In the genomic region with DNA sequence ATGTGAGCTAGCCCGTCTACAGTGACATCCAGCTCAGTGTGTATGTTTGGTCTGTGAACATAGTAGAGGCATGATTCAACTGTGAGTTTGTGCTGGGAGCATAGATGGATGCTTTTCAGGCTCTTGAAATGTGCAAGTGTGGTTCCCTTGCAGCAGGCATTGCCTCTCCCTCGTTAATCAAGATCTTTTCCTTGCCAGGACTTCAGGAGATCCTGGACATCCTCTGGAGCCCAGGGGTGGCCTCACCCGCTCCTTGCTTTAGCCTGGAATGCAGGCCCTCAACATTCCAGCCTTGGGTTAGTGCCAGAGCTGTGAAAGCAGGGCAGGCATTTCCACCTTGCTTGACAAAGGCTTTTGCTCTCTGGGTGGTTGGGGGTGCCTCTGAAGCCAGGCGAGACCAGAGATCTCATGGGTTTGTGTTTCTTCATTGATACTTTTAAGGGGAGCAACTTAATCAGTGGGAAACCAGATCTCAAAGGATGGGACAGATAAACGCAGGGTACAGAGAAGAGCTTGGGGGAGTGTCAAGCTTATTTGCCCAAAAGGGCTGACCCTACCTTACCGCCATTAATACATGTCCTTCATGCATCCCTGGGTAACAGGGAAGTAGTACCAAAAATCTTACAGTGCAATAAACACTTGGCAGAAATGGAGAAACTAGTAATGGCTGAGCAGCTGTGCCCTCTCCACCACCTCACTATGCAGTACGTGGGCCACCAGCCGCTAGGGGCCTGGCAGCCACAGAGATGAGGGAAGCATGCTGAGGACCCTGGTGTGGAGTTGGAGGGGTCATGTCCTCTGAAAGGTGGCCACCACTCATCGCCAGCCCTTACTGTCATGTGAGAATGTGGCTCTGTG, we compare ENCODE assay signal across 8 cellular contexts.
A peak's percentile ranks its signal among the peaks of the same experiment; 100 is the strongest.
DNase-seq lines count a peak whose midpoint lies in the region; ATAC-seq and TF ChIP-seq lines count a peak whose summit lies in the region.

No MANE protein-coding gene starts in this region.

- H3K4me2 ChIP-seq in H9 (ENCODE audit: insufficient read depth, insufficient read length, low read length) (no peak overlapping the region), mesendoderm (ENCODE audit: low read length) (no peak overlapping the region), MM.1S (ENCODE audit: low read depth, low read length) (no peak overlapping the region)

- H2BK12ac ChIP-seq in H9 (ENCODE audit: insufficient read length, low read depth, low read length), result peak overlapping the region; percentile 47

- H2BK20ac ChIP-seq in H9 (ENCODE audit: low read depth, low read length, poor library complexity, severe bottlenecking), result no peak overlapping the region

- H2AFZ ChIP-seq in H9 (ENCODE audit: low read length) (no peak overlapping the region), MM.1S (ENCODE audit: low read length) (no peak overlapping the region)

- DNase-seq in AG20443 (ENCODE audit: low spot score) (peak; percentile 58), H9 (peak; percentile 65), astrocyte of the spinal cord (ENCODE audit: low read depth, low spot score) (peak; percentile 58), mesendoderm (peak; percentile 90), superior temporal gyrus (ENCODE audit: extremely low spot score) (no peak), MM.1S (no peak), COLO829 (ENCODE audit: low spot score) (no peak)

- peak overlapping the region; percentile 10 to 95 (median 76); a peak in 5 of 7 replicates for H3K27ac Mint-ChIP-seq in H9

- H3K4me1 Mint-ChIP-seq in H9, result peaks cover 50 to 55% of the 10 kb centered on the region in 2 experiments

- H3K79me1 ChIP-seq in H9 (ENCODE audit: insufficient read depth, low read depth, low read length, poor library complexity, severe bottlenecking) (no peaks in the 10 kb centered on the region), mesendoderm (ENCODE audit: low read length) (peaks cover 4% of the 10 kb centered on the region)

- ATAC-seq in HG03439 (IDR thresholded peaks at IDR 0.05; ENCODE audit: unreplicated experiment), result no peak

- no peak overlapping the region for H3K14ac ChIP-seq in H9 (ENCODE audit: insufficient read depth, low read length)

- H3K4me3 ChIP-seq in astrocyte of the spinal cord (ENCODE audit: low read depth, low read length) (no peak overlapping the region), mesendoderm (ENCODE audit: low read length) (no peak overlapping the region), MM.1S (ENCODE audit: low read length) (no peak overlapping the region)

- no peaks in the 10 kb centered on the region for H3K27me3 Mint-ChIP-seq in H9 (ENCODE audit: low read depth)

- H3F3A ChIP-seq in MM.1S (ENCODE audit: insufficient read depth, low read length), result no peaks in the 10 kb centered on the region

- H3K79me2 ChIP-seq in H9 (ENCODE audit: insufficient read depth, low read length), result no peaks in the 10 kb centered on the region
- no peaks in the 10 kb centered on the region for H3K79me2 ChIP-seq in mesendoderm (ENCODE audit: control insufficient read depth, insufficient read depth, low read length)
- H3K79me2 ChIP-seq in MM.1S (ENCODE audit: low read length), result no peaks in the 10 kb centered on the region

- H3K27ac ChIP-seq in H9 (ENCODE audit: insufficient read length, low read depth, low read length) (no peak overlapping the region), mesendoderm (ENCODE audit: low read depth, low read length) (no peak overlapping the region), MM.1S (ENCODE audit: low read length) (no peak overlapping the region)

- peak overlapping the region; percentile 62 for H3K18ac ChIP-seq in H9 (ENCODE audit: insufficient read length, low read depth, low read length)
- H3K18ac ChIP-seq in mesendoderm (ENCODE audit: low read length), result no peak overlapping the region

- H3K4me3 Mint-ChIP-seq in H9, result no peak overlapping the region

- no peak overlapping the region for H4K5ac ChIP-seq in H9 (ENCODE audit: insufficient read length, low read depth, low read length)
- H4K5ac ChIP-seq in mesendoderm (ENCODE audit: low read length), result no peak overlapping the region

- no peak overlapping the region for H3K23ac ChIP-seq in H9 (ENCODE audit: insufficient read length, low read depth, low read length)
- H3K23ac ChIP-seq in mesendoderm (ENCODE audit: low read length), result no peak overlapping the region

- H3K4me1 ChIP-seq in H9 (ENCODE audit: insufficient read depth, low read length), result peaks cover 9% of the 10 kb centered on the region
- peaks cover 12% of the 10 kb centered on the region for H3K4me1 ChIP-seq in mesendoderm (ENCODE audit: control insufficient read depth, low read depth, low read length)
- no peaks in the 10 kb centered on the region for H3K4me1 ChIP-seq in MM.1S (ENCODE audit: low read length)

- no peaks in the 10 kb centered on the region for H3K9me2 ChIP-seq in MM.1S (replicated peaks; ENCODE audit: insufficient read depth, low read length)

- H3K56ac ChIP-seq in H9 (ENCODE audit: insufficient read length, low read depth, low read length) (no peak overlapping the region), mesendoderm (ENCODE audit: low read length) (no peak overlapping the region)

- no peak overlapping the region for H3T11ph ChIP-seq in H9 (ENCODE audit: low read length)

- no CpG with 5 or more reads among the region's 9 CpGs for WGBS in H9 (ENCODE audit: extremely low coverage, insufficient read length, low lambda C conversion rate)
- WGBS in mesendoderm (ENCODE audit: extremely low coverage, insufficient coverage, low lambda C conversion rate), result no CpG with 5 or more reads among the region's 9 CpGs

- H4K8ac ChIP-seq in H9 (replicated peaks; ENCODE audit: insufficient read length, low read depth, low read length) (no peak overlapping the region), mesendoderm (ENCODE audit: low read depth, low read length) (no peak overlapping the region)

- H3K36me3 ChIP-seq in mesendoderm (ENCODE audit: control insufficient read depth, insufficient read depth, low read length) (no peaks in the 10 kb centered on the region), MM.1S (replicated peaks; ENCODE audit: insufficient read depth, low read length) (no peaks in the 10 kb centered on the region)

- H3K27me3 ChIP-seq in H9 (ENCODE audit: insufficient read depth, low read length) (no peaks in the 10 kb centered on the region), mesendoderm (ENCODE audit: insufficient read depth, low read length, poor library complexity) (no peaks in the 10 kb centered on the region), MM.1S (replicated peaks; ENCODE audit: insufficient read depth, low read length) (no peaks in the 10 kb centered on the region)

- H2AK5ac ChIP-seq in H9 (ENCODE audit: insufficient read length, low read length) (no peak overlapping the region), mesendoderm (ENCODE audit: low read length) (no peak overlapping the region)

- H4K20me1 ChIP-seq in H9 (ENCODE audit: control insufficient read depth, insufficient read depth, insufficient read length) (no peaks in the 10 kb centered on the region), MM.1S (ENCODE audit: insufficient read depth, low read length) (no peaks in the 10 kb centered on the region)

- H2BK120ac ChIP-seq in H9 (ENCODE audit: low read depth, low read length, poor library complexity, severe bottlenecking), result no peak overlapping the region
- H2BK120ac ChIP-seq in mesendoderm (ENCODE audit: low read depth, low read length), result no peak overlapping the region

- in situ Hi-C loops in astrocyte of the spinal cord (cut with HindIII; ENCODE audit: low sequenced_read_pairs), result no loop called here

- no peak for TF ChIP-seq CTCF in H9 (conservative IDR thresholded peaks at IDR 0.05)
- no peak for TF ChIP-seq CTCF in astrocyte of the spinal cord (IDR thresholded peaks at IDR 0.05; ENCODE audit: low read depth, low read length)
- no peak for TF ChIP-seq CTCF in MM.1S (IDR thresholded peaks at IDR 0.05; ENCODE audit: low read length)

- no peak overlapping the region for H2BK15ac ChIP-seq in H9 (ENCODE audit: low read depth, low read length)
- H2BK15ac ChIP-seq in mesendoderm (replicated peaks; ENCODE audit: low read depth), result no peak overlapping the region

- H4K91ac ChIP-seq in H9 (ENCODE audit: insufficient read length, low read depth, low read length), result no peak overlapping the region

- H3K4ac ChIP-seq in H9 (ENCODE audit: low read depth, low read length), result no peak overlapping the region
- peak overlapping the region; percentile 60 for H3K4ac ChIP-seq in mesendoderm (ENCODE audit: low read depth, low read length)

- no peaks in the 10 kb centered on the region for H3K9me3 Mint-ChIP-seq in H9

- no peak overlapping the region for H2BK5ac ChIP-seq in H9 (ENCODE audit: insufficient read length, low read length)
- peak overlapping the region; percentile 32 for H2BK5ac ChIP-seq in mesendoderm (ENCODE audit: low read length)

- H3K9me3 ChIP-seq in H9 (ENCODE audit: control insufficient read depth, low read depth, low read length), result no peaks in the 10 kb centered on the region
- H3K9me3 ChIP-seq in MM.1S (replicated peaks; ENCODE audit: insufficient read depth, low read length), result no peaks in the 10 kb centered on the region

- no peaks in the 10 kb centered on the region for H3K36me3 Mint-ChIP-seq in H9 (ENCODE audit: insufficient read depth in 1 of 3, low read depth in 3 of 3)

- no peak overlapping the region for H3K9ac ChIP-seq in H9 (ENCODE audit: extremely low read depth, insufficient read length, low read length)
- H3K9ac ChIP-seq in mesendoderm (ENCODE audit: low read length), result no peak overlapping the region
- no peak overlapping the region for H3K9ac ChIP-seq in MM.1S (ENCODE audit: low read length)

- H3K23me2 ChIP-seq in H9 (ENCODE audit: insufficient read length, low read depth, low read length, poor library complexity, severe bottlenecking), result no peaks in the 10 kb centered on the region

Comparison
In these comparisons a context has a peak if more than half of its experiments do, and no peak if none do; other contexts are left out.
1. DNase-seq: peak in AG20443 (single experiment), H9 (single experiment), astrocyte of the spinal cord (single experiment) and mesendoderm (single experiment); none in superior temporal gyrus (single experiment), MM.1S (single experiment) and COLO829 (single experiment).